ENCODE assay signal across 10 cellular contexts in genomic region chr2:12819721-12820120, GRCh38.
DNase-seq lines count a peak whose midpoint lies in the region; ATAC-seq, FAIRE-seq and TF ChIP-seq lines count a peak whose summit lies in the region.
"Had no signal": no experiment of that assay in that cellular context is flagged by ENCODE, and none has a peak within 500 bp of the region (broad histone marks: within the 10 kb centered on the region; RNA-seq: fewer than 3 reads in every experiment).

No MANE protein-coding gene starts in this region.

- H3K79me2 ChIP-seq in K562 (ENCODE audit: control insufficient read depth, insufficient read depth, low read length), result no peaks in the 10 kb centered on the region

- no peaks in the 10 kb centered on the region for H3K4me1 ChIP-seq in K562 (replicated peaks in 1 of 2; ENCODE audit: control insufficient read depth in 2 of 2, insufficient read depth in 2 of 2, low read length in 2 of 2)
- H3K4me1 ChIP-seq in muscle layer of duodenum (ENCODE audit: control insufficient read depth in 1 of 2, insufficient read depth in 2 of 2, low read length in 2 of 2), result peaks cover 0 to 18% of the 10 kb centered on the region in 2 donors

- in situ Hi-C loops in K562 (cut with MboI), result no loop called here

- peaks cover 4 to 23% of the 10 kb centered on the region in 2 experiments; a peak in 3 of 5 replicates for H3K27me3 ChIP-seq in K562 (ENCODE audit: control insufficient read depth in 2 of 2, insufficient read depth in 2 of 2, low read length in 2 of 2)
- no peaks in the 10 kb centered on the region for H3K27me3 ChIP-seq in muscle layer of duodenum (ENCODE audit: low read depth, low read length)

- no peaks in the 10 kb centered on the region for H3K9me1 ChIP-seq in K562 (ENCODE audit: control insufficient read depth, insufficient read depth, low read length)

- POLR2A ChIA-PET in K562 (lab: Yijun Ruan, JAX), result no interaction called here

- H3K36me3 ChIP-seq in K562 (ENCODE audit: control insufficient read depth, insufficient read depth, low read length) (no peaks in the 10 kb centered on the region), muscle layer of duodenum (ENCODE audit: control insufficient read depth in 1 of 2, insufficient read depth in 2 of 2, low read length in 2 of 2) (peaks cover 0 to 4% of the 10 kb centered on the region in 2 donors)

- no peak for TF ChIP-seq RAD21 in K562 (CRISPR knock-in tag; conservative IDR thresholded peaks at IDR 0.05 in 1 of 2, IDR thresholded peaks at IDR 0.05 in 1 of 2)

- DNase-seq in A172 (ENCODE audit: low spot score) (peak; percentile 40), M059J (ENCODE audit: low read depth) (peak; percentile 65), K562 (ENCODE audit: extremely low read depth in 1 of 4, low spot score in 3 of 4) (no peak), DMS79 treated with DMSO at 0.1 percent for 48 hours (lab: John Stamatoyannopoulos, UW) (no peak), amygdala (lab: John Stamatoyannopoulos, UW) (no peak), NCI-H446 treated with DMSO at 0.1 percent for 48 hours (lab: John Stamatoyannopoulos, UW) (no peak)
- DNase-seq: H9 had no signal

- CTCF ChIA-PET in K562 (lab: Yijun Ruan, JAX; ENCODE audit: low intra/inter-chr PET ratio), result no interaction called here

- WGBS in K562 (ENCODE audit: insufficient coverage, low coverage, missing lambda C conversion rate), result 0% methylated on average over 3 of the region's 3 CpGs

- TF ChIP-seq CTCF in K562 (IDR thresholded peaks at IDR 0.05 in 2 of 3, conservative IDR thresholded peaks at IDR 0.05 in 1 of 3; ENCODE audit: insufficient read depth in 2 of 3, low read depth in 1 of 3, low read length in 3 of 3), result no peak

- no peaks in the 10 kb centered on the region for H4K20me1 ChIP-seq in K562 (replicated peaks; ENCODE audit: control insufficient read depth, insufficient read depth, low read length)

- H3K9ac ChIP-seq in K562 (ENCODE audit: insufficient read depth in 1 of 2, low read depth in 2 of 2, low read length in 2 of 2), result no peak overlapping the region

- no TSS peak for BruUV-seq in K562 (replicated peaks; lab: Mats Ljungman, UMichigan)

- no peaks in the 10 kb centered on the region for H3K9me3 ChIP-seq in K562 (replicated peaks; ENCODE audit: control insufficient read depth, insufficient read depth, low read depth, low read length)
- H3K9me3 ChIP-seq in muscle layer of duodenum (ENCODE audit: control insufficient read depth in 1 of 2, low read length in 2 of 2), result no peaks in the 10 kb centered on the region

- no peak for TF ChIP-seq POLR2A in K562 (conservative IDR thresholded peaks at IDR 0.05)

- H3K4me3 ChIP-seq in K562 (no peak overlapping the region), muscle layer of duodenum (ENCODE audit: low read depth in 1 of 2, low read length in 2 of 2) (no peak overlapping the region)

- H2AFZ ChIP-seq in K562 (ENCODE audit: low read depth, low read length), result no peak overlapping the region

- no peak overlapping the region for H3K27ac ChIP-seq in K562 (ENCODE audit: extremely low read depth, low read depth, low read length)
- H3K27ac ChIP-seq in muscle layer of duodenum (ENCODE audit: low read length), result peak overlapping the region; percentile 48
- H3K27ac ChIP-seq: C4-2B had no signal

- no peak overlapping the region for H3K4me2 ChIP-seq in K562 (ENCODE audit: insufficient read depth, low read length)

- intact Hi-C loops in K562 (cut with micrococcal nuclease), result no loop called here

- FAIRE-seq in K562 (lab: Jason Lieb, UNC), result no peak

- ATAC-seq in K562, result no peak
- no peak for ATAC-seq in HG03571 (IDR thresholded peaks at IDR 0.05; ENCODE audit: unreplicated experiment)

- TF ChIP-seq EP300 in K562 (IDR thresholded peaks at IDR 0.05; ENCODE audit: low read length), result no peak

TF ChIP-seq in K562, 482 proteins besides CTCF, POLR2A, EP300 and RAD21:
- TF ChIP-seq ZNF830 (CRISPR knock-in tag; IDR thresholded peaks at IDR 0.05) (no peak), HMGXB4 (CRISPR knock-in tag; IDR thresholded peaks at IDR 0.05) (no peak), TEAD4 (IDR thresholded peaks at IDR 0.05; ENCODE audit: low read length) (peak; percentile 31; the same call in 1 of the 2 replicates), TEAD4 (CRISPR knock-in tag; IDR thresholded peaks at IDR 0.05; ENCODE audit: borderline replicate concordance) (no peak)

Comparison
In these comparisons a context has a peak if more than half of its experiments do, and no peak if none do; other contexts are left out.
1. DNase-seq: peak in A172 (single experiment) and M059J (single experiment); none in K562 (0 of 4), DMS79 treated with DMSO at 0.1 percent for 48 hours (single experiment), amygdala (0 of 56) and NCI-H446 treated with DMSO at 0.1 percent for 48 hours (single experiment).